Comparison of ENCODE assay signal across 6 cellular contexts in the genomic region with DNA sequence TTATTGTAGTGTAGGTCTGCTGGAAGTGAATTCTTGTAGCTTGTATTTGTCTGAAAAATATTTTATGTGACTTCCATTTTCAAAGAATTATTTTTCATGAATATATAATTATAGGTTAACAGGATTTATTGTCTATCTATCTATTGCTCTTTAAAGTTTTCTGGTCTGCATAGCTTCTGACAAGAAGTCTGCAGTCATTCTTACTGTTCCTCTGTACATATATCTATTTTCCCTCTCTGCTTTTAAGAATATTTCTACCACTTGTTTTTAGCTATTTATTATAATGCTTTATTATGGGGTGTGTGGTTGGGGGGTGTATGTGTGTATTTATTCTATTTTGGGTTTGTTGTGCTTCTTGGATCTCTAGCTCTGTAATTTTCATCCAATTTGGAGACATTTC.
"Had no signal": no experiment of that assay in that cellular context is flagged by ENCODE, and none has a peak within 500 bp of the region (broad histone marks: within the 10 kb centered on the region; RNA-seq: fewer than 3 reads in every experiment).

No MANE protein-coding gene starts in this region.

- H3K4me3 ChIP-seq: GM23338 had no signal

- FAIRE-seq: H1, H54, HTR-8/SVneo had no signal

- H2AFZ ChIP-seq: GM23338 had no signal

- DNase-seq: H9, HCEC 1CT had no signal

- H3K4me2 ChIP-seq: GM23338 had no signal

- ATAC-seq: GM23338 had no signal
